Comparison of ENCODE assay signal across 11 cellular contexts in the genomic region with DNA sequence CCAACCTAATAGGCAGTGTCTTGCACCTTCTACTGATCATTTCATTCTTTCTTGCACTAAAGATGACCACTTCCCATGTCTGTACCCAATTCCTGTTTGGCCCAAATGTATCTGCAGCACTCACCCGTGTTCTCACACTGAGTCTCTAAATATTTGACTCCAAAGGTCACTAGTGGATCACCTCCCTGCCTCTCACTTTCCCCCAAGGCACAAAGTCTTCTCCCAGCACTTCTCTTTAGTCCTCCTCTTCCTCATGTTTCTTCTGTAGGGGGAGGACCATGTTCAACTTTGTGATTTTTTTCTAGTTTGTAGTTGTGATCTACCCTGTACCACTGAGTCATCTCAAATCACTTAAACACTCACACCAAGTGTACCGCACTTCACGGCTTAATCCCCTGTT. TPM values are rescaled to one million over a fixed set of nuclear protein-coding genes. Genes with fewer than 3 reads are reported as not detected.
"Had no signal": no experiment of that assay in that cellular context is flagged by ENCODE, and none has a peak within 500 bp of the region (broad histone marks: within the 10 kb centered on the region; RNA-seq: fewer than 3 reads in every experiment).

No MANE protein-coding gene starts in this region.

- H3K27me3 ChIP-seq: heart right ventricle, upper lobe of left lung had no signal

- DNase-seq: activated naive CD4-positive, alpha-beta T cell treated with anti-CD3 and anti-CD28 coated beads, Interleukin-2, amount 10 ng/mL, durations not matched to agents 7 days and 5 days; caudate nucleus; effector CD4-positive, alpha-beta T cell; heart right ventricle; upper lobe of left lung had no signal

- H3K27ac ChIP-seq: coronary artery, heart right ventricle, skin epidermis, upper lobe of left lung had no signal

- H3K4me1 ChIP-seq: upper lobe of left lung had no signal

- H3K36me3 ChIP-seq: heart right ventricle, upper lobe of left lung had no signal

- H3K4me3 ChIP-seq: coronary artery, heart right ventricle, skin epidermis, upper lobe of left lung had no signal

- H3K9me3 ChIP-seq: heart right ventricle, upper lobe of left lung had no signal

RNA-seq across cellular contexts. Expression of a gene that starts 13.9 kb away (rescaled TPM):
- total RNA-seq: fibroblast of lung, lower leg skin, mononuclear cell had no signal
- polyA plus RNA-seq: keratinocyte had no signal
